ENCODE assay signal across 8 cellular contexts in the genomic region with DNA sequence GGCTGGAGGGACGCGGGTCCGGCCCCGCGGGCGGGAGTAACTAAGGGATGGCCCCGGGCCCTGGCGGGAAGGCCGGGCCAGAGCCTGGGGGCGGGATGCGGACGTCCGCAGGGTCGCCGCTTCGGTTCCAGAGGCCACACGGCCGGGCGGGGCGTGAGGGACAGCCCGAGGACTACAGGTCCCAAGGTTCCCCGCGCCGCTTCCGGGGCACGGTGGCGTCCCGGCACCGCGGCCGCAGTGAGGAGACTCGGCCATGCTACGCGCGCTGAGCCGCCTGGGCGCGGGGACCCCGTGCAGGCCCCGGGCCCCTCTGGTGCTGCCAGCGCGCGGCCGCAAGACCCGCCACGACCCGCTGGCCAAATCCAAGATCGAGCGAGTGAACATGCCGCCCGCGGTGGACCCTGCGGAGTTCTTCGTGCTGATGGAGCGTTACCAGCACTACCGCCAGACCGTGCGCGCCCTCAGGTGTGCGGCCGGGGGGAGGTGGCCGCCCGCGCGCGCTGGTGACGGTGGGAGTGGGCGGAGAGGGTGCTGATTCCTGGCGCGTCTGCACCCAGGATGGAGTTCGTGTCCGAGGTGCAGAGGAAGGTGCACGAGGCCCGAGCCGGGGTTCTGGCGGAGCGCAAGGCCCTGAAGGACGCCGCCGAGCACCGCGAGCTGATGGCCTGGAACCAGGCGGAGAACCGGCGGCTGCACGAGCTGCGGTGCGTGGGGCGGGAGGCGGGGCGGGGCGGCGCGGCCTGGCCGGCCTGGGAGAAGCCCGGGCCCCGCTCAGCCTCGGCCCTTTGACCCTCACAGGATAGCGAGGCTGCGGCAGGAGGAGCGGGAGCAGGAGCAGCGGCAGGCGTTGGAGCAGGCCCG. TPM values are rescaled to one million over a fixed set of nuclear protein-coding genes. Genes with fewer than 3 reads are reported as not detected.
DNase-seq lines count a peak whose midpoint lies in the region; ATAC-seq lines count a peak whose summit lies in the region.

TSS of gene MRPS26 (plus strand) at position 237 of the 861 bp plus-strand sequence. CDS start at position 254, 17 bp downstream.

- peak within 1 kb of the TSS; percentile 98 for H3K4me3 ChIP-seq in BLaER1

- no peaks in the 10 kb centered on the region for H3K27me3 Mint-ChIP-seq in activated CD8-positive, alpha-beta T cell treated with anti-CD3 and anti-CD28 coated beads, Interleukin-2, amount 10 ng/mL, durations not matched to agents 7 days and 5 days (ENCODE audit: low read depth)

- H3K27ac ChIP-seq in BLaER1 = peak within 1 kb of the TSS; percentile 91

- no peaks in the 10 kb centered on the region for H3K9me3 ChIP-seq in BLaER1

- peak within 1 kb of the TSS; percentile 98 for H3K4me2 ChIP-seq in BLaER1

- DNase-seq in NCI-H748 treated with DMSO at 0.1 percent for 48 hours (lab: John Stamatoyannopoulos, UW) (peak; percentile 88), medulla oblongata (ENCODE audit: extremely low spot score) (peak; percentile 92)
- peak; percentile 86 for DNase-seq in activated CD8-positive, alpha-beta T cell treated with anti-CD3 and anti-CD28 coated beads, Interleukin-2, amount 10 ng/mL, durations not matched to agents 7 days and 5 days
- peak; percentile 33 for DNase-seq in effector CD8-positive, alpha-beta T cell (lab: John Stamatoyannopoulos, UW)
- peak; percentile 67 to 81 (median 73) for DNase-seq in stimulated activated CD4-positive, alpha-beta T cell treated with anti-CD3 and anti-CD28 coated beads, TNF-alpha, amount 100 ng/mL, for 48 hours (ENCODE audit: low read depth in 3 of 3)

- H3K36me3 ChIP-seq in BLaER1 = peaks cover 48% of the 10 kb centered on the region

- peak; percentile 89 for ATAC-seq in GM19043 (IDR thresholded peaks at IDR 0.05; ENCODE audit: low read depth, unreplicated experiment)
- peak; percentile 72 for ATAC-seq in HG03378 (IDR thresholded peaks at IDR 0.05; ENCODE audit: unreplicated experiment)
- peak; percentile 96 for ATAC-seq in activated CD8-positive, alpha-beta T cell treated with anti-CD3 and anti-CD28 coated beads, Interleukin-2, amount 10 ng/mL, durations not matched to agents 7 days and 5 days

- peaks cover 29% of the 10 kb centered on the region for H4K20me1 ChIP-seq in BLaER1

- peak within 1 kb of the TSS; percentile 76 for H3K4me3 Mint-ChIP-seq in activated CD8-positive, alpha-beta T cell treated with anti-CD3 and anti-CD28 coated beads, Interleukin-2, amount 10 ng/mL, durations not matched to agents 7 days and 5 days

- CTCF ChIA-PET in activated CD8-positive, alpha-beta T cell treated with anti-CD3 and anti-CD28 coated beads, Interleukin-2, amount 10 ng/mL, durations not matched to agents 7 days and 5 days (lab: Charles Lee) = no interaction called here

- H3K4me1 ChIP-seq in BLaER1 = peaks cover 24% of the 10 kb centered on the region

- H3K4me1 Mint-ChIP-seq in activated CD8-positive, alpha-beta T cell treated with anti-CD3 and anti-CD28 coated beads, Interleukin-2, amount 10 ng/mL, durations not matched to agents 7 days and 5 days (ENCODE audit: low read depth) = peaks cover 33% of the 10 kb centered on the region

- POLR2A ChIA-PET in activated CD8-positive, alpha-beta T cell treated with anti-CD3 and anti-CD28 coated beads, Interleukin-2, amount 10 ng/mL, durations not matched to agents 7 days and 5 days (lab: Charles Lee) = interaction anchor here (0.9 kb wide), 1 partner anchor 205 kb away, joined by 3 read pairs; the partner anchor contains the start of genes PCED1A and VPS16

- H3K27me3 ChIP-seq in BLaER1 = no peaks in the 10 kb centered on the region

- peak within 1 kb of the TSS; percentile 83 for H3K9ac ChIP-seq in BLaER1

- peaks cover 28% of the 10 kb centered on the region for H3K36me3 Mint-ChIP-seq in activated CD8-positive, alpha-beta T cell treated with anti-CD3 and anti-CD28 coated beads, Interleukin-2, amount 10 ng/mL, durations not matched to agents 7 days and 5 days (ENCODE audit: low read depth)

- H3K9me3 Mint-ChIP-seq in activated CD8-positive, alpha-beta T cell treated with anti-CD3 and anti-CD28 coated beads, Interleukin-2, amount 10 ng/mL, durations not matched to agents 7 days and 5 days (ENCODE audit: insufficient read depth) = no peaks in the 10 kb centered on the region

- peak within 1 kb of the TSS; percentile 71 for H3K27ac Mint-ChIP-seq in activated CD8-positive, alpha-beta T cell treated with anti-CD3 and anti-CD28 coated beads, Interleukin-2, amount 10 ng/mL, durations not matched to agents 7 days and 5 days

RNA-seq across cellular contexts. Expression of gene MRPS26, which starts in this region (rescaled TPM):
- total RNA-seq in activated CD8-positive, alpha-beta T cell treated with anti-CD3 and anti-CD28 coated beads, Interleukin-2, amount 10 ng/mL, durations not matched to agents 7 days and 5 days = 10 to 100 TPM; 37.4 to 38.9 TPM

Comparison
In these comparisons a context has a peak if more than half of its experiments do, and no peak if none do; other contexts are left out.
1. Peak in every context shown above with its lines: DNase-seq, ATAC-seq, H3K4me3 ChIP-seq and H3K27ac ChIP-seq.
2. DNase-seq: peak in every context shown above with its lines; median percentile 92 in medulla oblongata; 88 in NCI-H748 treated with DMSO at 0.1 percent for 48 hours; 86 in activated CD8-positive, alpha-beta T cell treated with anti-CD3 and anti-CD28 coated beads, Interleukin-2, amount 10 ng/mL, durations not matched to agents 7 days and 5 days; 73 in stimulated activated CD4-positive, alpha-beta T cell treated with anti-CD3 and anti-CD28 coated beads, TNF-alpha, amount 100 ng/mL, for 48 hours; 33 in effector CD8-positive, alpha-beta T cell.